In the genomic region with DNA sequence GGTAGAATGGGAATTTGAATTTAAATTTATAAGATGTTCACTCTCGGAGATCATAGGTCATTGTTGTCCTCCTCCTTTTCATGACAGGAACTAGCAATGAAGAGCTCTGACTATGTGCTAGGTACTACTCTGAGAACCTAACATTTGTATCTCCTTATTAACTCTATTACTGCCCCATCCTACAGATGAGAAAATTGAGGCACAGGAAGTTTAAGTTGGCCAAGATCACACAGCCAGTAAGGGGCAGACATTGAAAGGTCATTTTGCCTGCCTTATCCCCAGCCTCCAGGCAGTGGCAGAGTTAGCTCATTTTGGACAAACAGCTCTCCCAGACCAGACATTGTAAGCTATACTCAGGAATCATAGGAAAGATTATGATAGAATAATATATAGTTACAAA, we compare ENCODE assay signal across 11 cellular contexts. TPM values are rescaled to one million over a fixed set of nuclear protein-coding genes. Genes with fewer than 3 reads are reported as not detected.
A peak's percentile ranks its signal among the peaks of the same experiment; 100 is the strongest.
DNase-seq lines count a peak whose midpoint lies in the region; ATAC-seq and TF ChIP-seq lines count a peak whose summit lies in the region.
"Had no signal": no experiment of that assay in that cellular context is flagged by ENCODE, and none has a peak within 500 bp of the region (broad histone marks: within the 10 kb centered on the region; RNA-seq: fewer than 3 reads in every experiment).

No MANE protein-coding gene starts in this region.

- intact Hi-C loops in Calu3 (cut with micrococcal nuclease; ENCODE audit: unreplicated experiment), result loop anchor here (1.0 to 2.0 kb wide), 2 partner anchors 31 to 89 kb away; no protein-coding TSS in a partner anchor

- no peaks in the 10 kb centered on the region for H3K36me3 ChIP-seq in MG63
- H3K36me3 ChIP-seq: sigmoid colon had no signal

- H3K27ac Mint-ChIP-seq in Calu3 (ENCODE audit: unreplicated experiment), result no peak overlapping the region

- TF ChIP-seq CTCF in AG04449 (IDR thresholded peaks at IDR 0.05; ENCODE audit: insufficient read depth, low read length, missing control alignments), result peak; percentile 5
- peak; percentile 17 for TF ChIP-seq CTCF in foreskin fibroblast (IDR thresholded peaks at IDR 0.05; ENCODE audit: low read depth, low read length)
- TF ChIP-seq CTCF in Calu3 (IDR thresholded peaks at IDR 0.05; ENCODE audit: unreplicated experiment), result no peak

- H3K4me3 ChIP-seq in AG04449 (ENCODE audit: low read depth, low read length) (no peak overlapping the region), foreskin fibroblast (ENCODE audit: low read depth in 1 of 2, low read length in 2 of 2) (no peak overlapping the region), MG63 (no peak overlapping the region)
- H3K4me3 ChIP-seq: sigmoid colon had no signal

- no peaks in the 10 kb centered on the region for H3K4me1 Mint-ChIP-seq in Calu3 (ENCODE audit: low read depth, unreplicated experiment)

- DNase-seq in AG04449 (ENCODE audit: low read depth, low spot score) (no peak), GM03348 (ENCODE audit: low spot score) (peak; percentile 15), foreskin fibroblast (peak in 1 of 2 donors; percentile 27), Calu3 (no peak), MG63 (no peak), DMS114 treated with DMSO at 0.1 percent for 48 hours (lab: John Stamatoyannopoulos, UW; ENCODE audit: unreplicated experiment) (no peak)
- DNase-seq: NCI-H524 treated with DMSO at 0.1 percent for 48 hours had no signal

- CTCF ChIA-PET in AG04449 (lab: Yijun Ruan, JAX), result interaction anchor here (0.6 to 16.7 kb wide), 39 partner anchors 10 to 323 kb away, joined by 3 to 416 read pairs (median 4); partner anchors contain the start of genes DDX21 and TACR2
- CTCF ChIA-PET in Calu3 (lab: Charles Lee), result interaction anchor here (1.1 to 5.4 kb wide), 6 partner anchors 13 to 138 kb away, joined by 3 to 45 read pairs (median 4); partner anchors contain the start of genes DDX21 and KIFBP

- no peaks in the 10 kb centered on the region for H3K36me3 Mint-ChIP-seq in Calu3 (ENCODE audit: insufficient read depth, unreplicated experiment)

- ATAC-seq in SK-N-SH treated with all-trans-retinoic acid at 6 μM for 48 hours (peak; percentile 76), GM21717 (IDR thresholded peaks at IDR 0.05; ENCODE audit: unreplicated experiment) (no peak)

- POLR2A ChIA-PET in AG04449 (lab: Yijun Ruan, JAX), result no interaction called here

- no peaks in the 10 kb centered on the region for H3K9me3 ChIP-seq in MG63
- H3K9me3 ChIP-seq: lower lobe of right lung, sigmoid colon had no signal

- H3K4me3 Mint-ChIP-seq in Calu3 (ENCODE audit: low read depth, unreplicated experiment), result no peak overlapping the region

- H3K9me3 Mint-ChIP-seq in Calu3 (ENCODE audit: low read depth, unreplicated experiment), result no peaks in the 10 kb centered on the region

- no peaks in the 10 kb centered on the region for H3K27me3 Mint-ChIP-seq in Calu3 (ENCODE audit: unreplicated experiment)

- H3K27me3 ChIP-seq in MG63, result no peaks in the 10 kb centered on the region
- H3K27me3 ChIP-seq: sigmoid colon had no signal

- no TSS peak for BruUV-seq in Calu3 (replicated peaks; lab: Mats Ljungman, UMichigan)

TF ChIP-seq in SK-N-SH treated with all-trans-retinoic acid at 6 μM for 48 hours, 23 proteins besides CTCF, POLR2A, EP300 and RAD21:
- TF ChIP-seq ISL1 (CRISPR knock-in tag; IDR thresholded peaks at IDR 0.05) (no peak), ZNF8 (CRISPR knock-in tag; IDR thresholded peaks at IDR 0.05) (no peak), ZFP3 (CRISPR knock-in tag; IDR thresholded peaks at IDR 0.05) (no peak), TCF4 (CRISPR knock-in tag; IDR thresholded peaks at IDR 0.05; ENCODE audit: borderline replicate concordance) (no peak), RARB (CRISPR knock-in tag; IDR thresholded peaks at IDR 0.05) (no peak), PPARA (CRISPR knock-in tag; IDR thresholded peaks at IDR 0.05; ENCODE audit: borderline replicate concordance) (no peak), ZNF70 (CRISPR knock-in tag; IDR thresholded peaks at IDR 0.05) (no peak), ZC3H10 (CRISPR knock-in tag; IDR thresholded peaks at IDR 0.05) (no peak)
- TF ChIP-seq, protein P1, sequence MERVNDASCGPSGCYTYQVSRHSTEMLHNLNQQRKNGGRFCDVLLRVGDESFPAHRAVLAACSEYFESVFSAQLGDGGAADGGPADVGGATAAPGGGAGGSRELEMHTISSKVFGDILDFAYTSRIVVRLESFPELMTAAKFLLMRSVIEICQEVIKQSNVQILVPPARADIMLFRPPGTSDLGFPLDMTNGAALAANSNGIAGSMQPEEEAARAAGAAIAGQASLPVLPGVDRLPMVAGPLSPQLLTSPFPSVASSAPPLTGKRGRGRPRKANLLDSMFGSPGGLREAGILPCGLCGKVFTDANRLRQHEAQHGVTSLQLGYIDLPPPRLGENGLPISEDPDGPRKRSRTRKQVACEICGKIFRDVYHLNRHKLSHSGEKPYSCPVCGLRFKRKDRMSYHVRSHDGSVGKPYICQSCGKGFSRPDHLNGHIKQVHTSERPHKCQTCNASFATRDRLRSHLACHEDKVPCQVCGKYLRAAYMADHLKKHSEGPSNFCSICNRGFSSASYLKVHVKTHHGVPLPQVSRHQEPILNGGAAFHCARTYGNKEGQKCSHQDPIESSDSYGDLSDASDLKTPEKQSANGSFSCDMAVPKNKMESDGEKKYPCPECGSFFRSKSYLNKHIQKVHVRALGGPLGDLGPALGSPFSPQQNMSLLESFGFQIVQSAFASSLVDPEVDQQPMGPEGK (CRISPR knock-in tag; IDR thresholded peaks at IDR 0.05; ENCODE audit: borderline replicate concordance), result no peak

RNA-seq across cellular contexts. Expression of gene SRGN, which starts 6.0 kb away (rescaled TPM):
- not detected in 2 replicates for total RNA-seq in Calu3 (2022)
- total RNA-seq in MG63 (2014; rRNA removed; shearing (Covaris generic); ENCODE audit: low replicate concordance), result 10.2 and 19.6 TPM in 2 replicates

RNA-seq across cellular contexts. Expression of gene VPS26A, which starts 30.0 kb away (rescaled TPM):
- 77.1 and 80.3 TPM in 2 replicates for total RNA-seq in Calu3 (2022)
- 19.0 and 22.3 TPM in 2 replicates for total RNA-seq in MG63 (2014; rRNA removed; shearing (Covaris generic); ENCODE audit: low replicate concordance)

Comparison
In these comparisons a context has a peak if more than half of its experiments do, and no peak if none do; other contexts are left out.
1. RNA of gene SRGN, which starts 6.0 kb away (total RNA-seq): 10.2 to 19.6 TPM in MG63; not detected in Calu3; every median in the first group is over 10 times any median in the second.